16 cellular contexts compared by ENCODE assay signal in genomic region chr11:128226106-128226716, GRCh38.
DNase-seq lines count a peak whose midpoint lies in the region; ATAC-seq lines count a peak whose summit lies in the region.
"Had no signal": no experiment of that assay in that cellular context is flagged by ENCODE, and none has a peak within 500 bp of the region (broad histone marks: within the 10 kb centered on the region; RNA-seq: fewer than 3 reads in every experiment).

No MANE protein-coding gene starts in this region.

- peak; percentile 42 for DNase-seq in stimulated activated naive CD4-positive, alpha-beta T cell treated with Interleukin-2 at 50 U/mL for 16 hours (lab: John Stamatoyannopoulos, UW)
- DNase-seq in stimulated activated naive CD4-positive, alpha-beta T cell (lab: John Stamatoyannopoulos, UW), result no peak
- peak; percentile 35 for DNase-seq in activated naive CD8-positive, alpha-beta T cell treated with anti-CD3 and anti-CD28 coated beads for 36 hours
- DNase-seq in stimulated activated CD4-positive, alpha-beta T cell treated with anti-CD3 and anti-CD28 coated beads, Interleukin-15, amount 100 ng/mL, for 24 hours, result peak; percentile 71
- DNase-seq in immature natural killer cell (no peak), NAMALWA (ENCODE audit: low spot score) (no peak)
- DNase-seq: AML-193; Caco-2; effector memory CD8-positive, alpha-beta T cell; head of caudate nucleus; HFFc6; lower lobe of right lung; naive B cell; thyroid gland had no signal

- peaks cover 33% of the 10 kb centered on the region for H3K4me1 Mint-ChIP-seq in activated naive CD8-positive, alpha-beta T cell treated with anti-CD3 and anti-CD28 coated beads for 36 hours
- peaks cover 72% of the 10 kb centered on the region for H3K4me1 Mint-ChIP-seq in stimulated activated naive CD8-positive, alpha-beta T cell treated with anti-CD3 and anti-CD28 coated beads, Interleukin-15, Interleukin-2, amounts not matched to agents 100 ng/mL and 50 ng/mL, for 24 hours (ENCODE audit: low read depth)
- peaks cover 15 to 33% of the 10 kb centered on the region in 2 donors for H3K4me1 Mint-ChIP-seq in immature natural killer cell

- H3K4me3 Mint-ChIP-seq in activated naive CD8-positive, alpha-beta T cell treated with anti-CD3 and anti-CD28 coated beads for 36 hours, result no peak overlapping the region
- peak overlapping the region; percentile 33 for H3K4me3 Mint-ChIP-seq in stimulated activated naive CD8-positive, alpha-beta T cell treated with anti-CD3 and anti-CD28 coated beads, Interleukin-15, Interleukin-2, amounts not matched to agents 100 ng/mL and 50 ng/mL, for 24 hours
- no peak overlapping the region for H3K4me3 Mint-ChIP-seq in immature natural killer cell
- H3K4me3 Mint-ChIP-seq: effector memory CD8-positive, alpha-beta T cell; HFFc6; naive B cell had no signal

- H3K9me3 Mint-ChIP-seq in activated naive CD8-positive, alpha-beta T cell treated with anti-CD3 and anti-CD28 coated beads for 36 hours, result peaks cover 2% of the 10 kb centered on the region
- peaks cover 3% of the 10 kb centered on the region for H3K9me3 Mint-ChIP-seq in stimulated activated naive CD8-positive, alpha-beta T cell treated with anti-CD3 and anti-CD28 coated beads, Interleukin-15, Interleukin-2, amounts not matched to agents 100 ng/mL and 50 ng/mL, for 24 hours
- H3K9me3 Mint-ChIP-seq in immature natural killer cell, result no peaks in the 10 kb centered on the region
- H3K9me3 Mint-ChIP-seq: effector memory CD8-positive, alpha-beta T cell; HFFc6; naive B cell had no signal

- peak overlapping the region; percentile 84 for H3K27ac Mint-ChIP-seq in activated naive CD8-positive, alpha-beta T cell treated with anti-CD3 and anti-CD28 coated beads for 36 hours
- H3K27ac Mint-ChIP-seq in stimulated activated naive CD8-positive, alpha-beta T cell treated with anti-CD3 and anti-CD28 coated beads, Interleukin-15, Interleukin-2, amounts not matched to agents 100 ng/mL and 50 ng/mL, for 24 hours, result peak overlapping the region; percentile 94
- no peak overlapping the region for H3K27ac Mint-ChIP-seq in immature natural killer cell
- H3K27ac Mint-ChIP-seq: effector memory CD8-positive, alpha-beta T cell; HFFc6; naive B cell had no signal

- ATAC-seq in HG03439 (IDR thresholded peaks at IDR 0.05; ENCODE audit: unreplicated experiment), result no peak
- ATAC-seq: effector memory CD8-positive, alpha-beta T cell; lower lobe of right lung had no signal

- no peaks in the 10 kb centered on the region for H3K27me3 Mint-ChIP-seq in activated naive CD8-positive, alpha-beta T cell treated with anti-CD3 and anti-CD28 coated beads for 36 hours
- H3K27me3 Mint-ChIP-seq in stimulated activated naive CD8-positive, alpha-beta T cell treated with anti-CD3 and anti-CD28 coated beads, Interleukin-15, Interleukin-2, amounts not matched to agents 100 ng/mL and 50 ng/mL, for 24 hours, result no peaks in the 10 kb centered on the region
- peaks cover 0 to 6% (median 4%) of the 10 kb centered on the region in 3 donors for H3K27me3 Mint-ChIP-seq in immature natural killer cell (ENCODE audit: low read depth in 3 of 3)
- H3K27me3 Mint-ChIP-seq: effector memory CD8-positive, alpha-beta T cell; naive B cell had no signal

- H3K36me3 Mint-ChIP-seq in activated naive CD8-positive, alpha-beta T cell treated with anti-CD3 and anti-CD28 coated beads for 36 hours, result peaks cover 5% of the 10 kb centered on the region
- peaks cover 10% of the 10 kb centered on the region for H3K36me3 Mint-ChIP-seq in stimulated activated naive CD8-positive, alpha-beta T cell treated with anti-CD3 and anti-CD28 coated beads, Interleukin-15, Interleukin-2, amounts not matched to agents 100 ng/mL and 50 ng/mL, for 24 hours (ENCODE audit: low read depth)
- peaks cover 0 to 4% (median 0%) of the 10 kb centered on the region in 3 donors for H3K36me3 Mint-ChIP-seq in immature natural killer cell
- H3K36me3 Mint-ChIP-seq: naive B cell had no signal

Comparison
In these comparisons a context has a peak if more than half of its experiments do, and no peak if none do; other contexts are left out.
1. DNase-seq: peak in stimulated activated naive CD4-positive, alpha-beta T cell treated with Interleukin-2 at 50 U/mL for 16 hours (single experiment), activated naive CD8-positive, alpha-beta T cell treated with anti-CD3 and anti-CD28 coated beads for 36 hours (single experiment) and stimulated activated CD4-positive, alpha-beta T cell treated with anti-CD3 and anti-CD28 coated beads, Interleukin-15, amount 100 ng/mL, for 24 hours (single experiment); none in stimulated activated naive CD4-positive, alpha-beta T cell (0 of 6), immature natural killer cell (0 of 3) and NAMALWA (single experiment).
2. H3K27ac Mint-ChIP-seq: peak in activated naive CD8-positive, alpha-beta T cell treated with anti-CD3 and anti-CD28 coated beads for 36 hours (single experiment) and stimulated activated naive CD8-positive, alpha-beta T cell treated with anti-CD3 and anti-CD28 coated beads, Interleukin-15, Interleukin-2, amounts not matched to agents 100 ng/mL and 50 ng/mL, for 24 hours (single experiment); none in immature natural killer cell (0 of 6).